Comparison of ENCODE assay signal across 8 cellular contexts in genomic region chr5:36152324-36153298, GRCh38. TPM values are rescaled to one million over a fixed set of nuclear protein-coding genes. Genes with fewer than 3 reads are reported as not detected.
DNase-seq lines count a peak whose midpoint lies in the region; ATAC-seq, FAIRE-seq and TF ChIP-seq lines count a peak whose summit lies in the region.

No MANE protein-coding gene starts in this region.

- ATAC-seq in GM19455 (IDR thresholded peaks at IDR 0.05; ENCODE audit: unreplicated experiment): peak; percentile 0
- ATAC-seq in right lobe of liver: peak; percentile 3 to 13 (median 9)

- peak overlapping the region; percentile 73 for H3K27ac Mint-ChIP-seq in Calu3 (ENCODE audit: unreplicated experiment)
- peak overlapping the region; percentile 94 for H3K27ac Mint-ChIP-seq in type B pancreatic cell

- CTCF ChIA-PET in Calu3 (lab: Charles Lee): interaction anchor here (1.8 kb wide), 1 partner anchor 73 kb away, joined by 5 read pairs; no protein-coding TSS in a partner anchor

- no peak for TF ChIP-seq POLR2A in right lobe of liver (IDR thresholded peaks at IDR 0.05)

- H3K4me1 Mint-ChIP-seq in Calu3 (ENCODE audit: low read depth, unreplicated experiment) (peaks cover 24% of the 10 kb centered on the region), type B pancreatic cell (ENCODE audit: unreplicated experiment) (peaks cover 46% of the 10 kb centered on the region)

- H3K27me3 Mint-ChIP-seq in Calu3 (ENCODE audit: unreplicated experiment): no peaks in the 10 kb centered on the region
- no peaks in the 10 kb centered on the region for H3K27me3 Mint-ChIP-seq in type B pancreatic cell

- peak overlapping the region; percentile 96 to 98 for H3K4me3 ChIP-seq in cardiac fibroblast (replicated peaks in 1 of 2; ENCODE audit: low read depth in 2 of 2, low read length in 2 of 2)
- peak overlapping the region; percentile 89 to 96 (median 91) for H3K4me3 ChIP-seq in right lobe of liver

- no peaks in the 10 kb centered on the region for H3K9me3 Mint-ChIP-seq in Calu3 (ENCODE audit: low read depth, unreplicated experiment)
- H3K9me3 Mint-ChIP-seq in type B pancreatic cell: no peaks in the 10 kb centered on the region

- H3K4me1 ChIP-seq in right lobe of liver: peaks cover 0 to 23% (median 8%) of the 10 kb centered on the region in 4 donors

- peak overlapping the region in 1 of 3 donors; percentile 15 for H3K27ac ChIP-seq in right lobe of liver

- TSS peak; percentile 51 for BruUV-seq in Calu3 (replicated peaks; lab: Mats Ljungman, UMichigan)

- H3K9me3 ChIP-seq in right lobe of liver: no peaks in the 10 kb centered on the region

- H3K36me3 ChIP-seq in right lobe of liver: peaks cover 0 to 4% (median 1%) of the 10 kb centered on the region in 4 donors

- intact Hi-C loops in Calu3 (cut with micrococcal nuclease; ENCODE audit: unreplicated experiment): loop anchor here (5.0 kb wide), 1 partner anchor 75 kb away; no protein-coding TSS in a partner anchor
- intact Hi-C loops in right lobe of liver (cut with DNase I): no loop called here

- FAIRE-seq in frontal cortex (lab: Jason Lieb, UNC): no peak

- H3K36me3 Mint-ChIP-seq in Calu3 (ENCODE audit: insufficient read depth, unreplicated experiment) (peaks cover 27% of the 10 kb centered on the region), type B pancreatic cell (peaks cover 20% of the 10 kb centered on the region)

- peak overlapping the region; percentile 98 for H3K4me3 Mint-ChIP-seq in Calu3 (ENCODE audit: low read depth, unreplicated experiment)
- H3K4me3 Mint-ChIP-seq in type B pancreatic cell: peak overlapping the region; percentile 92

- no peaks in the 10 kb centered on the region for H3K27me3 ChIP-seq in right lobe of liver

- DNase-seq in Calu3 (no peak), NCI-H748 (lab: John Stamatoyannopoulos, UW; ENCODE audit: unreplicated experiment) (peak; percentile 73), cardiac fibroblast (ENCODE audit: low read depth in 2 of 2) (peak; percentile 27 to 35), right lobe of liver (no peak), type B pancreatic cell (ENCODE audit: extremely low spot score, unreplicated experiment) (no peak), frontal cortex (ENCODE audit: low spot score in 2 of 2) (no peak), GDM1 (lab: John Stamatoyannopoulos, UW) (no peak)

- 2% methylated on average over 24 of the region's 24 CpGs for WGBS in right lobe of liver (ENCODE audit: insufficient coverage, low coverage, low lambda C conversion rate, missing lambda C conversion rate)

- TF ChIP-seq CTCF in Calu3 (IDR thresholded peaks at IDR 0.05; ENCODE audit: unreplicated experiment) (no peak), cardiac fibroblast (IDR thresholded peaks at IDR 0.05; ENCODE audit: low read depth, low read length) (no peak), right lobe of liver (IDR thresholded peaks at IDR 0.05) (no peak), type B pancreatic cell (conservative IDR thresholded peaks at IDR 0.05) (no peak)

RNA-seq across cellular contexts. Expression of gene SKP2, which starts 0.7 kb away (rescaled TPM):
- 23.7 and 26.1 TPM in 2 replicates for total RNA-seq in Calu3 (2022)
- 10 to 100 TPM; 11.8 to 25.0 (median 17.3) TPM for total RNA-seq in right lobe of liver
- 78.3 and 98.4 TPM in 2 replicates for total RNA-seq in type B pancreatic cell (ENCODE audit: low replicate concordance)
- 15.9 TPM for total RNA-seq in frontal cortex

RNA-seq across cellular contexts. Expression of gene LMBRD2, which starts 0.9 kb away (rescaled TPM):
- total RNA-seq in Calu3 (2022): 12.1 and 13.8 TPM in 2 replicates
- total RNA-seq in right lobe of liver: 10 to 100 TPM in 5 of 6 experiments, 1 to 10 TPM in 1; 8.0 to 13.0 (median 10.5) TPM
- total RNA-seq in type B pancreatic cell (ENCODE audit: low replicate concordance): 7.9 and 9.9 TPM in 2 replicates
- 77.9 TPM for total RNA-seq in frontal cortex

Comparison
In these comparisons a context has a peak if more than half of its experiments do, and no peak if none do; other contexts are left out.
1. DNase-seq: peak in NCI-H748 (single experiment) and cardiac fibroblast (2 of 2); none in Calu3 (single experiment), right lobe of liver (0 of 3), type B pancreatic cell (single experiment), frontal cortex (0 of 2) and GDM1 (single experiment).